In the genomic region with DNA sequence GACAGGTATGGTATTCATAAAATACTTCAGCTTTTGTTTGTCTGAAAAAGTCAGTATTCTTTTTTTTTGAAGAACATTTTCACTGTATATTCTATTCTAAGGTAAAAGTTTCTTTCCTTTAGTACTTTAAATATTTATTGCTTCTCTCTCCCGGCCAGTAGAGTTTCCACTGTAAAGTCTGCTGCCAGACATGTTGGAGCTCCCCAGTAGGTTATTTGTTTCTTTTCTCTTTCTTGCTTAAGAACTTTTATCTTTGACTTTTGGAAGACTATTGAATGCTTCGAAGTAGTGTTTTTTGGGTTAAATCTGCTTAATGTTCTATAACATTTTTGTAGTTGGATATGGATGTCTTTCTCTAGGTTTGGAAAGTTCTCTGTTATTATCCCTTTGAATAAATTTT, we compare ENCODE assay signal across 7 cellular contexts.
DNase-seq lines count a peak whose midpoint lies in the region; ATAC-seq and TF ChIP-seq lines count a peak whose summit lies in the region.
"Not testable (repeated sequence)": the region's sequence is repeated elsewhere in the genome, so short reads cannot be mapped to it uniquely, and the experiment has no call there.

No MANE protein-coding gene starts in this region.

- not testable (repeated sequence) for H3K36me3 ChIP-seq in IMR-90 (ENCODE audit: control insufficient read depth, insufficient read depth, low read length); SK-N-MC (ENCODE audit: insufficient read depth, low read length); iPS-20b (ENCODE audit: insufficient read depth, low read depth, low read length); neuronal stem cell (replicated peaks in 1 of 2; ENCODE audit: control insufficient read depth in 2 of 2, insufficient read depth in 2 of 2, low read length in 2 of 2)

- not testable (repeated sequence) for H3K27me3 ChIP-seq in IMR-90 (ENCODE audit: control insufficient read depth, insufficient read depth, low read length)
- H3K27me3 ChIP-seq in iPS-20b (ENCODE audit: insufficient read depth, low read length) = peaks cover 81% of the 10 kb centered on the region
- H3K27me3 ChIP-seq in neuronal stem cell (ENCODE audit: control insufficient read depth in 3 of 3, insufficient read depth in 3 of 3, low read depth in 1 of 3, low read length in 3 of 3) = peaks cover 29 to 49% (median 37%) of the 10 kb centered on the region in 3 experiments

- H2BK120ac ChIP-seq in IMR-90 (ENCODE audit: low read depth, low read length); neuronal stem cell (ENCODE audit: low read depth, low read length): not testable (repeated sequence)

- H3K27me3 Mint-ChIP-seq in Calu3 (ENCODE audit: unreplicated experiment) = peaks cover 26% of the 10 kb centered on the region
- peaks cover 44% of the 10 kb centered on the region for H3K27me3 Mint-ChIP-seq in activated T-helper 1 cell treated with anti-CD3 and anti-CD28 coated beads, Interleukin-12 subunit alpha, Interleukin-12 subunit beta, Interleukin-2, Interleukin-4 antibody, amounts not matched to agents 30 ng/mL and 10 ng/mL and 1 ng/mL, durations not matched to agents 14 hours and 24 hours and 36 hours (ENCODE audit: insufficient read depth)
- peaks cover 45% of the 10 kb centered on the region for H3K27me3 Mint-ChIP-seq in chondrocyte (ENCODE audit: low read depth)

- H3K18ac ChIP-seq in IMR-90 (ENCODE audit: low read depth, low read length); neuronal stem cell (ENCODE audit: low read length): not testable (repeated sequence)

- not testable (repeated sequence) for TF ChIP-seq CTCF in Calu3 (IDR thresholded peaks at IDR 0.05; ENCODE audit: unreplicated experiment); IMR-90 (conservative IDR thresholded peaks at IDR 0.05; ENCODE audit: low read depth, low read length); chondrocyte (IDR thresholded peaks at IDR 0.05)

- not testable (repeated sequence) for H3K9me3 Mint-ChIP-seq in Calu3 (ENCODE audit: low read depth, unreplicated experiment); activated T-helper 1 cell treated with anti-CD3 and anti-CD28 coated beads, Interleukin-12 subunit alpha, Interleukin-12 subunit beta, Interleukin-2, Interleukin-4 antibody, amounts not matched to agents 30 ng/mL and 10 ng/mL and 1 ng/mL, durations not matched to agents 14 hours and 24 hours and 36 hours; chondrocyte (ENCODE audit: low read depth)

- H3K79me1 ChIP-seq in IMR-90 (ENCODE audit: low read depth in 1 of 2, low read length in 2 of 2); neuronal stem cell (ENCODE audit: low read depth, low read length): not testable (repeated sequence)

- not testable (repeated sequence) for H2AFZ ChIP-seq in IMR-90 (replicated peaks; ENCODE audit: low read length, poor library complexity)
- H2AFZ ChIP-seq in neuronal stem cell (ENCODE audit: low read length) = peak overlapping the region; percentile 99

- not testable (repeated sequence) for H3K23ac ChIP-seq in IMR-90 (ENCODE audit: low read depth, low read length); neuronal stem cell (ENCODE audit: low read depth, low read length, poor library complexity)

- not testable (repeated sequence) for H2BK15ac ChIP-seq in IMR-90 (ENCODE audit: low read depth, low read length); neuronal stem cell (ENCODE audit: low read length)

- H2BK20ac ChIP-seq in IMR-90 (ENCODE audit: low read depth, low read length) = not testable (repeated sequence)

- peaks cover 33% of the 10 kb centered on the region for H3K4me1 Mint-ChIP-seq in Calu3 (ENCODE audit: low read depth, unreplicated experiment)
- peaks cover 34% of the 10 kb centered on the region for H3K4me1 Mint-ChIP-seq in activated T-helper 1 cell treated with anti-CD3 and anti-CD28 coated beads, Interleukin-12 subunit alpha, Interleukin-12 subunit beta, Interleukin-2, Interleukin-4 antibody, amounts not matched to agents 30 ng/mL and 10 ng/mL and 1 ng/mL, durations not matched to agents 14 hours and 24 hours and 36 hours (ENCODE audit: low read depth)
- peaks cover 24% of the 10 kb centered on the region for H3K4me1 Mint-ChIP-seq in chondrocyte (ENCODE audit: low read depth)

- not testable (repeated sequence) for TF ChIP-seq RAD21 in IMR-90 (IDR thresholded peaks at IDR 0.05; ENCODE audit: low read length)

- H3K36me3 Mint-ChIP-seq in Calu3 (ENCODE audit: insufficient read depth, unreplicated experiment) (peaks cover 28% of the 10 kb centered on the region), chondrocyte (ENCODE audit: low read depth) (peaks cover 16% of the 10 kb centered on the region)
- H3K36me3 Mint-ChIP-seq in activated T-helper 1 cell treated with anti-CD3 and anti-CD28 coated beads, Interleukin-12 subunit alpha, Interleukin-12 subunit beta, Interleukin-2, Interleukin-4 antibody, amounts not matched to agents 30 ng/mL and 10 ng/mL and 1 ng/mL, durations not matched to agents 14 hours and 24 hours and 36 hours (ENCODE audit: low read depth) = peaks cover 12% of the 10 kb centered on the region

- no CpG with 5 or more reads among the region's 2 CpGs for WGBS in IMR-90 (ENCODE audit: extremely low coverage in 2 of 2, insufficient read length in 1 of 2), 2 experiments
- WGBS in neuronal stem cell (ENCODE audit: extremely low coverage in 2 of 2, insufficient read length in 2 of 2, insufficient replicate concordance in 1 of 2), 2 donors = no CpG with 5 or more reads among the region's 2 CpGs

- not testable (repeated sequence) for H3K9me1 ChIP-seq in IMR-90 (ENCODE audit: insufficient read depth, low read length)

- BruUV-seq in Calu3 (replicated peaks; lab: Mats Ljungman, UMichigan) = TSS peak; percentile 56
- BruUV-seq in IMR-90 (replicated peaks; lab: Mats Ljungman, UMichigan) = not testable (repeated sequence)

- in situ Hi-C loops in IMR-90 (cut with MboI; ENCODE audit: low sequenced_read_pairs) = not testable (repeated sequence)

- POLR2A ChIA-PET in IMR-90 (lab: Charles Lee; ENCODE audit: unreplicated experiment) = not testable (repeated sequence)

- H4K91ac ChIP-seq in IMR-90 (ENCODE audit: insufficient read depth, low read depth, low read length); neuronal stem cell (ENCODE audit: low read depth, low read length, poor library complexity): not testable (repeated sequence)

- not testable (repeated sequence) for DNase-seq in Calu3; IMR-90; SK-N-MC (ENCODE audit: low read depth, low spot score); activated T-helper 1 cell treated with anti-CD3 and anti-CD28 coated beads, Interleukin-12 subunit alpha, Interleukin-12 subunit beta, Interleukin-2, Interleukin-4 antibody, amounts not matched to agents 30 ng/mL and 10 ng/mL and 1 ng/mL, durations not matched to agents 14 hours and 24 hours and 36 hours (ENCODE audit: low spot score); chondrocyte (ENCODE audit: low spot score); neuronal stem cell (ENCODE audit: low spot score)

- H2BK5ac ChIP-seq in IMR-90 (ENCODE audit: low read depth, low read length, poor library complexity, severe bottlenecking); neuronal stem cell (ENCODE audit: low read length): not testable (repeated sequence)

- H3K27ac Mint-ChIP-seq in Calu3 (ENCODE audit: unreplicated experiment) = peak overlapping the region; percentile 15
- peak overlapping the region; percentile 38 for H3K27ac Mint-ChIP-seq in activated T-helper 1 cell treated with anti-CD3 and anti-CD28 coated beads, Interleukin-12 subunit alpha, Interleukin-12 subunit beta, Interleukin-2, Interleukin-4 antibody, amounts not matched to agents 30 ng/mL and 10 ng/mL and 1 ng/mL, durations not matched to agents 14 hours and 24 hours and 36 hours
- not testable (repeated sequence) for H3K27ac Mint-ChIP-seq in chondrocyte (ENCODE audit: unreplicated experiment)

- H3K4me3 Mint-ChIP-seq in Calu3 (ENCODE audit: low read depth, unreplicated experiment) (peak overlapping the region; percentile 82), chondrocyte (ENCODE audit: unreplicated experiment) (peak overlapping the region; percentile 67)
- peak overlapping the region; percentile 75 for H3K4me3 Mint-ChIP-seq in activated T-helper 1 cell treated with anti-CD3 and anti-CD28 coated beads, Interleukin-12 subunit alpha, Interleukin-12 subunit beta, Interleukin-2, Interleukin-4 antibody, amounts not matched to agents 30 ng/mL and 10 ng/mL and 1 ng/mL, durations not matched to agents 14 hours and 24 hours and 36 hours

- peak overlapping the region in 1 of 2 experiments; percentile 31; a peak in 1 of 4 replicates for H4K8ac ChIP-seq in IMR-90 (ENCODE audit: low read depth in 2 of 2, low read length in 2 of 2)
- H4K8ac ChIP-seq in neuronal stem cell (ENCODE audit: low read depth, low read length) = not testable (repeated sequence)

- not testable (repeated sequence) for TF ChIP-seq POLR2A in IMR-90 (IDR thresholded peaks at IDR 0.05; ENCODE audit: low read depth, low read length)

- H3K9me3 ChIP-seq in IMR-90 (ENCODE audit: control insufficient read depth, insufficient read depth, low read length); SK-N-MC (ENCODE audit: low read depth, low read length); iPS-20b (ENCODE audit: insufficient read depth, low read depth, low read length): not testable (repeated sequence)
- H3K9me3 ChIP-seq in neuronal stem cell (replicated peaks in 1 of 2; ENCODE audit: control insufficient read depth in 2 of 2, insufficient read depth in 1 of 2, low read depth in 1 of 2, low read length in 2 of 2) = peaks cover 0 to 28% of the 10 kb centered on the region in 2 donors

- intact Hi-C loops in Calu3 (cut with micrococcal nuclease; ENCODE audit: unreplicated experiment); IMR-90 (cut with micrococcal nuclease); activated T-helper 1 cell treated with anti-CD3 and anti-CD28 coated beads, Interleukin-12 subunit alpha, Interleukin-12 subunit beta, Interleukin-2, Interleukin-4 antibody, amounts not matched to agents 30 ng/mL and 10 ng/mL and 1 ng/mL, durations not matched to agents 14 hours and 24 hours and 36 hours (cut with micrococcal nuclease): not testable (repeated sequence)

- peak overlapping the region; percentile 6; the same call in 1 of the 2 replicates for H3K9ac ChIP-seq in IMR-90 (ENCODE audit: low read depth, low read length)
- H3K9ac ChIP-seq in SK-N-MC (ENCODE audit: insufficient read length); iPS-20b (ENCODE audit: low read depth, low read length); neuronal stem cell (ENCODE audit: low read depth, low read length, poor library complexity): not testable (repeated sequence)

- H3K4me1 ChIP-seq in IMR-90 (ENCODE audit: control insufficient read depth, insufficient read depth, low read length); iPS-20b (ENCODE audit: insufficient read depth, low read length); neuronal stem cell (ENCODE audit: control insufficient read depth in 2 of 2, insufficient read depth in 1 of 2, low read depth in 1 of 2, low read length in 2 of 2): not testable (repeated sequence)

- not testable (repeated sequence) for H3K27ac ChIP-seq in IMR-90 (ENCODE audit: insufficient read depth, low read length); SK-N-MC; iPS-20b (ENCODE audit: low read length); neuronal stem cell (replicated peaks; ENCODE audit: low read length)

- not testable (repeated sequence) for H2BK12ac ChIP-seq in neuronal stem cell (ENCODE audit: low read length)

- dilution Hi-C loops in IMR-90 (cut with HindIII; ENCODE audit: low sequenced_read_pairs, unreplicated experiment) = not testable (repeated sequence)

- H2AK5ac ChIP-seq in IMR-90 (ENCODE audit: low read depth, low read length); neuronal stem cell (ENCODE audit: low read depth, low read length): not testable (repeated sequence)

- H3K56ac ChIP-seq in IMR-90 (ENCODE audit: extremely low read depth, insufficient read depth, low read length) = not testable (repeated sequence)

- CTCF ChIA-PET in Calu3 (lab: Charles Lee) = interaction anchor here (1.2 kb wide), 1 partner anchor 1014 kb away, joined by 4 read pairs; no protein-coding TSS in a partner anchor
- CTCF ChIA-PET in IMR-90 (lab: Yijun Ruan, JAX) = not testable (repeated sequence)

- H3K14ac ChIP-seq in IMR-90 (replicated peaks; ENCODE audit: low read depth, low read length); neuronal stem cell (ENCODE audit: low read length): not testable (repeated sequence)

- H3K4ac ChIP-seq in IMR-90 (ENCODE audit: low read depth, low read length); neuronal stem cell (ENCODE audit: low read length): not testable (repeated sequence)

- H3K4me3 ChIP-seq in IMR-90 (ENCODE audit: insufficient read depth, low read depth, low read length) = not testable (repeated sequence)
- H3K4me3 ChIP-seq in SK-N-MC = peak overlapping the region; percentile 52
- H3K4me3 ChIP-seq in iPS-20b (ENCODE audit: low read length) = peak overlapping the region; percentile 81
- peak overlapping the region in 1 of 2 donors; percentile 26 for H3K4me3 ChIP-seq in neuronal stem cell (ENCODE audit: low read length in 2 of 2)

- not testable (repeated sequence) for H2AK9ac ChIP-seq in IMR-90 (replicated peaks; ENCODE audit: low read depth, low read length, poor library complexity)

- H3K4me2 ChIP-seq in IMR-90 (ENCODE audit: low read depth, low read length); neuronal stem cell (ENCODE audit: insufficient read depth, low read length, poor library complexity, severe bottlenecking): not testable (repeated sequence)

- H4K20me1 ChIP-seq in IMR-90 (ENCODE audit: insufficient read depth, low read length) = not testable (repeated sequence)

- H4K5ac ChIP-seq in IMR-90 (ENCODE audit: low read depth, low read length) = not testable (repeated sequence)

- not testable (repeated sequence) for ATAC-seq in IMR-90 (ENCODE audit: low read depth)
